Comparison of ENCODE assay signal across 11 cellular contexts in the genomic region with DNA sequence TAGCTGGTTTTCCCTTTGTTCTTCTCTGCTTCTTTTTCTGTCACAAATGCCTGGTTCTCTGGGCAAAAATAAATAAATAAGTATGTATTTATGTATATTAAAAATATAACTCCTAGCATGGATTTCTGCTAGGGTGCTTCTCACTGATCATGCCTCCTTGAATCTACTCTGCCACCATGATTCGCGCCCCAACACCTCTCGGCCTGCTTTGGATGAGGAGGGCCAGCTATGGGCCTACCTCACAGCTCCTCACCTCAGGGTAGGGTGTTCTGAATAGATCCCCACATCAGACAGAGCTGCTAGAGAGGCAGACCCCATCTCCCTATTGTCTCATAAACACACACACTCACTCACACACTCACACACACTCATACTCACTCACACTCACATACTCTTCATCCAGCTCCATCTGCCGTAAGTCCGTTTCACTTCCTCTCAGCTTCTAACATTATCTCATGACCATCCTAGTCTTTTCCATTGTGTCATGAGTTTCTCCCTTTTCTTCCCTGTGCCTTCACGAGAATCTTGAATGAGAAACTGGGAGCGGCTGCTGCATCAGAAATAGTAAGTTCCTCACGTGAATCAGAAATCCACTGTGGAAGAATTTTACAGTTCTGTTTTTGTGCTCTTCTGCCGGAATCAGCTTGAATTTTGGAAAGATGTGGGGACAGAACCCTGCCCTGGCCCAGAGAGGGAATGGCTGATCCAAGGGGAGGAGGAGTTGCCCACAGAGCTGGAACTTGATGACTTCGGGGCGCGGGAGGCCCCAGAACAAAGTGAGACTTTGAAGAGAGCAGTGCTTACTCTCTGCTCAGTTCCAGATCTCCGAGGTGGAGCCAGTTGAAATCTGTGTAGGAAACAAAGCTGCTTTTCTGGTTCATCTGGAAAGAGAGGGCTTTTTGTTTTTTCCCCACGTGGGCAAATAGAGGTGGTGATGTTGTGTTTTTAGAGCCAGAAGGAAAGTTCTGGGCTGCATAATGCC. TPM values are rescaled to one million over a fixed set of nuclear protein-coding genes. Genes with fewer than 3 reads are reported as not detected.
DNase-seq lines count a peak whose midpoint lies in the region; ATAC-seq lines count a peak whose summit lies in the region.
"Had no signal": no experiment of that assay in that cellular context is flagged by ENCODE, and none has a peak within 500 bp of the region (broad histone marks: within the 10 kb centered on the region; RNA-seq: fewer than 3 reads in every experiment).

No MANE protein-coding gene starts in this region.

- H3K27ac ChIP-seq in adipose tissue (ENCODE audit: low read depth, low read length), result peak overlapping the region; percentile 6
- H3K27ac ChIP-seq in right cardiac atrium (ENCODE audit: low read length), result peak overlapping the region; percentile 74

- peaks cover 44% of the 10 kb centered on the region for H3K4me1 Mint-ChIP-seq in activated CD4-positive, alpha-beta memory T cell treated with anti-CD3 and anti-CD28 coated beads, Interleukin-2, amount 10 ng/mL, durations not matched to agents 7 days and 5 days

- POLR2A ChIA-PET in activated CD4-positive, alpha-beta memory T cell treated with anti-CD3 and anti-CD28 coated beads, Interleukin-2, amount 10 ng/mL, durations not matched to agents 7 days and 5 days (lab: Charles Lee), result interaction anchor here (1.0 to 2.6 kb wide), 3 partner anchors 9 to 107 kb away, joined by 3 to 8 read pairs (median 5); no protein-coding TSS in a partner anchor

- no peaks in the 10 kb centered on the region for H3K27me3 ChIP-seq in right cardiac atrium (ENCODE audit: control insufficient read depth, insufficient read depth)

- intact Hi-C loops in right cardiac atrium (cut with DNase I), result no loop called here

- peaks cover 6% of the 10 kb centered on the region for H3K4me1 ChIP-seq in right cardiac atrium (ENCODE audit: control insufficient read depth, insufficient read depth, low read length)

- DNase-seq in COLO829 (ENCODE audit: low spot score), result peak; percentile 53
- DNase-seq in right cardiac atrium, result peak; percentile 36 to 67 (median 56)
- DNase-seq in putamen (ENCODE audit: low spot score), result peak; percentile 59
- DNase-seq in activated CD4-positive, alpha-beta memory T cell treated with anti-CD3 and anti-CD28 coated beads, Interleukin-2, amount 10 ng/mL, durations not matched to agents 7 days and 5 days, result no peak
- no peak for DNase-seq in NCI-H1930 (lab: John Stamatoyannopoulos, UW)
- no peak for DNase-seq in HCEC 1CT
- DNase-seq: NK-92 treated with Interleukin-12 subunit alpha and Interleukin-12 subunit beta, amount 100 ng/mL, for 24 hours had no signal

- H3K27ac Mint-ChIP-seq in activated CD4-positive, alpha-beta memory T cell treated with anti-CD3 and anti-CD28 coated beads, Interleukin-2, amount 10 ng/mL, durations not matched to agents 7 days and 5 days, result no peak overlapping the region
- H3K27ac Mint-ChIP-seq: activated naive CD8-positive, alpha-beta T cell had no signal

- no peak overlapping the region for H3K4me3 ChIP-seq in right cardiac atrium (ENCODE audit: low read length)
- H3K4me3 ChIP-seq: K562 had no signal

- H3K9me3 Mint-ChIP-seq in activated CD4-positive, alpha-beta memory T cell treated with anti-CD3 and anti-CD28 coated beads, Interleukin-2, amount 10 ng/mL, durations not matched to agents 7 days and 5 days, result no peaks in the 10 kb centered on the region

- no peak overlapping the region for H3K4me3 Mint-ChIP-seq in activated CD4-positive, alpha-beta memory T cell treated with anti-CD3 and anti-CD28 coated beads, Interleukin-2, amount 10 ng/mL, durations not matched to agents 7 days and 5 days
- H3K4me3 Mint-ChIP-seq: activated naive CD8-positive, alpha-beta T cell had no signal

- peaks cover 35% of the 10 kb centered on the region for H3K36me3 Mint-ChIP-seq in activated CD4-positive, alpha-beta memory T cell treated with anti-CD3 and anti-CD28 coated beads, Interleukin-2, amount 10 ng/mL, durations not matched to agents 7 days and 5 days (ENCODE audit: low read depth)
- H3K36me3 Mint-ChIP-seq: activated naive CD8-positive, alpha-beta T cell had no signal

- H3K9me3 ChIP-seq in right cardiac atrium (ENCODE audit: control insufficient read depth, low read length), result no peaks in the 10 kb centered on the region

- CTCF ChIA-PET in activated CD4-positive, alpha-beta memory T cell treated with anti-CD3 and anti-CD28 coated beads, Interleukin-2, amount 10 ng/mL, durations not matched to agents 7 days and 5 days (lab: Charles Lee), result interaction anchor here (0.7 to 1.5 kb wide), 3 partner anchors 10 to 69 kb away, joined by 3 to 4 read pairs (median 4); no protein-coding TSS in a partner anchor

- ATAC-seq in right cardiac atrium, result peak; percentile 75 to 77
- no peak for ATAC-seq in GM19395 (IDR thresholded peaks at IDR 0.05; ENCODE audit: unreplicated experiment)
- ATAC-seq: K562 had no signal

- no peaks in the 10 kb centered on the region for H3K27me3 Mint-ChIP-seq in activated CD4-positive, alpha-beta memory T cell treated with anti-CD3 and anti-CD28 coated beads, Interleukin-2, amount 10 ng/mL, durations not matched to agents 7 days and 5 days
- H3K27me3 Mint-ChIP-seq: activated naive CD8-positive, alpha-beta T cell had no signal

- 68 to 73% (median 71%) methylated on average over 14 of the region's 14 CpGs for WGBS in adipose tissue, 3 donors
- WGBS in right cardiac atrium, result 66% methylated on average over 14 of the region's 14 CpGs

RNA-seq across cellular contexts. Expression of a gene that starts 20.9 kb away (rescaled TPM):
- 100 to 1,000 TPM in 1 of 3 donors, 10 to 100 TPM in 2; 41.9 to 205 (median 62.0) TPM for polyA plus RNA-seq in adipose tissue
- total RNA-seq in right cardiac atrium, result 10 to 100 TPM; 27.1 to 43.7 (median 33.9) TPM
- 15.4 TPM for polyA plus RNA-seq in right cardiac atrium
- 10 to 100 TPM; 86.9 to 90.4 TPM for total RNA-seq in activated CD4-positive, alpha-beta memory T cell treated with anti-CD3 and anti-CD28 coated beads, Interleukin-2, amount 10 ng/mL, durations not matched to agents 7 days and 5 days

Comparison
In these comparisons a context has a peak if more than half of its experiments do, and no peak if none do; other contexts are left out.
1. DNase-seq: peak in COLO829 (single experiment), right cardiac atrium (3 of 3) and putamen (single experiment); none in activated CD4-positive, alpha-beta memory T cell treated with anti-CD3 and anti-CD28 coated beads, Interleukin-2, amount 10 ng/mL, durations not matched to agents 7 days and 5 days (single experiment), NCI-H1930 (0 of 2) and HCEC 1CT (single experiment).